Comparison of ENCODE assay signal across 21 cellular contexts in the genomic region with DNA sequence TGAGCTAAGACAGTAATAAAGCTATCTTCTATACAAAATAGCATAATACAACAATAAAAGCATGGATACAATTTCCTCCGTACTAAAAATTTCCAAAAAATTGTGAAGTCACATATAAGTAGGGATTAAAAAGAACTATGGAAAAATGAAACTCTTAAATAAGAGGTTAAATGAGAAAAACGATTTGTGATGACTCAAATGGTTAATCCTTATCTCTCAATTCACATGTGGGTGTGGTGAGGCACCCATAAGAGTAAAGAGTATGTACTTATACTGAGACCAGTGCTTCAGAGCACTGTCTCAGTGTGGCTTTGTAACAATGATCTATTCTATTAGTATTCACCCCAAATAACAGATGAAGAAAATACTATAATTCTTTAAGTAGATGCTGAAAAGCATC. TPM values are rescaled to one million over a fixed set of nuclear protein-coding genes. Genes with fewer than 3 reads are reported as not detected.
DNase-seq lines count a peak whose midpoint lies in the region; ATAC-seq and TF ChIP-seq lines count a peak whose summit lies in the region.
"Had no signal": no experiment of that assay in that cellular context is flagged by ENCODE, and none has a peak within 500 bp of the region (broad histone marks: within the 10 kb centered on the region; RNA-seq: fewer than 3 reads in every experiment).

No MANE protein-coding gene starts in this region.

- ATAC-seq in GM23338, result peak; percentile 20; the same call in 1 of the 3 replicates
- ATAC-seq in HG03432 (IDR thresholded peaks at IDR 0.05; ENCODE audit: unreplicated experiment), result peak; percentile 50
- ATAC-seq in activated T-helper 17 cell treated with anti-CD3 and anti-CD28 coated beads, Interleukin-2, amount 50 U/mL, for 72 hours (replicated peaks), result peak; percentile 71
- peak; percentile 88 for ATAC-seq in stimulated activated effector memory CD8-positive, alpha-beta T cell treated with anti-CD3 and anti-CD28 coated beads, Interleukin-12 subunit alpha, Interleukin-12 subunit beta, amount 100 ng/mL, for 72 hours
- no peak for ATAC-seq in HG03159 (IDR thresholded peaks at IDR 0.05; ENCODE audit: unreplicated experiment)
- ATAC-seq: effector memory CD8-positive, alpha-beta T cell; gastroesophageal sphincter had no signal

- H3K36me3 ChIP-seq in GM23338 (ENCODE audit: insufficient read depth), result peaks cover 10% of the 10 kb centered on the region; the same call in 1 of the 2 replicates
- H3K36me3 ChIP-seq: WERI-Rb-1 had no signal

- no peaks in the 10 kb centered on the region for H3K9me3 Mint-ChIP-seq in GM23338
- no peaks in the 10 kb centered on the region for H3K9me3 Mint-ChIP-seq in activated T-helper 17 cell treated with anti-CD3 and anti-CD28 coated beads, Interleukin-2, amount 50 U/mL, for 72 hours
- no peaks in the 10 kb centered on the region for H3K9me3 Mint-ChIP-seq in stimulated activated effector memory CD8-positive, alpha-beta T cell treated with anti-CD3 and anti-CD28 coated beads, Interleukin-12 subunit alpha, Interleukin-12 subunit beta, amount 100 ng/mL, for 72 hours
- H3K9me3 Mint-ChIP-seq: activated CD4-positive, alpha-beta memory T cell treated with anti-CD3 and anti-CD28 coated beads for 36 hours; effector memory CD8-positive, alpha-beta T cell had no signal

- H3F3A ChIP-seq in GM23338 (replicated peaks; ENCODE audit: low read depth), result no peaks in the 10 kb centered on the region

- H4K20me1 ChIP-seq in GM23338 (replicated peaks; ENCODE audit: insufficient read depth), result no peaks in the 10 kb centered on the region; the same call in 1 of the 2 replicates

- H3K27me3 Mint-ChIP-seq in GM23338 (ENCODE audit: insufficient read depth, low read depth, poor library complexity), result no peaks in the 10 kb centered on the region
- no peaks in the 10 kb centered on the region for H3K27me3 Mint-ChIP-seq in activated T-helper 17 cell treated with anti-CD3 and anti-CD28 coated beads, Interleukin-2, amount 50 U/mL, for 72 hours
- H3K27me3 Mint-ChIP-seq: effector memory CD8-positive, alpha-beta T cell had no signal

- H3K79me2 ChIP-seq in GM23338 (replicated peaks; ENCODE audit: insufficient read depth), result peaks cover 45% of the 10 kb centered on the region

- peaks cover 60% of the 10 kb centered on the region for H3K4me1 Mint-ChIP-seq in GM23338
- no peaks in the 10 kb centered on the region for H3K4me1 Mint-ChIP-seq in activated T-helper 17 cell treated with anti-CD3 and anti-CD28 coated beads, Interleukin-2, amount 50 U/mL, for 72 hours
- peaks cover 6% of the 10 kb centered on the region for H3K4me1 Mint-ChIP-seq in stimulated activated effector memory CD8-positive, alpha-beta T cell treated with anti-CD3 and anti-CD28 coated beads, Interleukin-12 subunit alpha, Interleukin-12 subunit beta, amount 100 ng/mL, for 72 hours

- H3K4me1 ChIP-seq in GM23338 (ENCODE audit: insufficient read depth), result peaks cover 65% of the 10 kb centered on the region

- peak overlapping the region; percentile 40 for H3K27ac ChIP-seq in GM23338 (ENCODE audit: low read depth)
- H3K27ac ChIP-seq: esophagus squamous epithelium, gastroesophageal sphincter, PC-9, WERI-Rb-1 had no signal

- TF ChIP-seq CTCF in GM23338 (conservative IDR thresholded peaks at IDR 0.05; ENCODE audit: low read depth in 2 of 2), result no peak

- no peaks in the 10 kb centered on the region for H3K9me2 ChIP-seq in GM23338 (ENCODE audit: insufficient read depth)

- no peaks in the 10 kb centered on the region for H3K27me3 ChIP-seq in GM23338 (ENCODE audit: insufficient read depth)
- H3K27me3 ChIP-seq: esophagus squamous epithelium, gastroesophageal sphincter had no signal

- no peak overlapping the region for H2AFZ ChIP-seq in GM23338
- H2AFZ ChIP-seq: PC-9 had no signal

- H3K4me3 Mint-ChIP-seq in GM23338, result no peak overlapping the region
- H3K4me3 Mint-ChIP-seq in activated T-helper 17 cell treated with anti-CD3 and anti-CD28 coated beads, Interleukin-2, amount 50 U/mL, for 72 hours, result no peak overlapping the region
- H3K4me3 Mint-ChIP-seq in stimulated activated effector memory CD8-positive, alpha-beta T cell treated with anti-CD3 and anti-CD28 coated beads, Interleukin-12 subunit alpha, Interleukin-12 subunit beta, amount 100 ng/mL, for 72 hours, result no peak overlapping the region
- H3K4me3 Mint-ChIP-seq: activated CD4-positive, alpha-beta memory T cell treated with anti-CD3 and anti-CD28 coated beads for 36 hours; effector memory CD8-positive, alpha-beta T cell had no signal

- peak overlapping the region; percentile 65; the same call in 1 of the 2 replicates for H3K27ac Mint-ChIP-seq in GM23338
- H3K27ac Mint-ChIP-seq in activated T-helper 17 cell treated with anti-CD3 and anti-CD28 coated beads, Interleukin-2, amount 50 U/mL, for 72 hours, result no peak overlapping the region
- no peak overlapping the region for H3K27ac Mint-ChIP-seq in stimulated activated effector memory CD8-positive, alpha-beta T cell treated with anti-CD3 and anti-CD28 coated beads, Interleukin-12 subunit alpha, Interleukin-12 subunit beta, amount 100 ng/mL, for 72 hours
- H3K27ac Mint-ChIP-seq: activated CD4-positive, alpha-beta memory T cell treated with anti-CD3 and anti-CD28 coated beads for 36 hours; effector memory CD8-positive, alpha-beta T cell had no signal

- peak overlapping the region; percentile 34 for H3K4me2 ChIP-seq in GM23338
- H3K4me2 ChIP-seq: PC-9 had no signal

- 0 out of 2 replicates have a peak overlapping the region, but pooled peaks have one; percentile 15 for H3K4me3 ChIP-seq in GM23338
- H3K4me3 ChIP-seq: esophagus squamous epithelium, gastroesophageal sphincter, PC-9 had no signal

- H3K36me3 Mint-ChIP-seq in GM23338 (ENCODE audit: low read depth), result peaks cover 16% of the 10 kb centered on the region; the same call in 2 of the 3 replicates
- H3K36me3 Mint-ChIP-seq in activated T-helper 17 cell treated with anti-CD3 and anti-CD28 coated beads, Interleukin-2, amount 50 U/mL, for 72 hours (ENCODE audit: low read depth), result no peaks in the 10 kb centered on the region
- H3K36me3 Mint-ChIP-seq in stimulated activated effector memory CD8-positive, alpha-beta T cell treated with anti-CD3 and anti-CD28 coated beads, Interleukin-12 subunit alpha, Interleukin-12 subunit beta, amount 100 ng/mL, for 72 hours, result no peaks in the 10 kb centered on the region
- H3K36me3 Mint-ChIP-seq: activated CD4-positive, alpha-beta memory T cell treated with anti-CD3 and anti-CD28 coated beads for 36 hours had no signal

- DNase-seq in GM23338 (ENCODE audit: low spot score), result no peak
- no peak for DNase-seq in stimulated activated effector memory CD8-positive, alpha-beta T cell treated with anti-CD3 and anti-CD28 coated beads, Interleukin-12 subunit alpha, Interleukin-12 subunit beta, amount 100 ng/mL, for 72 hours (ENCODE audit: low spot score in 2 of 2)
- no peak for DNase-seq in hypothalamus (lab: John Stamatoyannopoulos, UW)
- no peak for DNase-seq in NCI-H526 treated with DMSO at 0.1 percent for 48 hours (lab: John Stamatoyannopoulos, UW)
- DNase-seq: activated CD4-positive, alpha-beta memory T cell treated with anti-CD3 and anti-CD28 coated beads for 36 hours; activated T-cell treated with anti-CD3 and anti-CD28 coated beads for 4 hours; effector memory CD8-positive, alpha-beta T cell; esophagus squamous epithelium; GOT3; kidney; NCI-H1048; NCI-H2029 treated with DMSO at 0.1 percent for 48 hours; PC-9; SHP77 treated with DMSO at 0.1 percent for 48 hours; small intestine; stimulated activated naive CD4-positive, alpha-beta T cell; WERI-Rb-1 had no signal

TF ChIP-seq in GM23338, 12 proteins besides CTCF, POLR2A, EP300 and RAD21 (continues in another document):
- no peak for TF ChIP-seq STAT1 (IDR thresholded peaks at IDR 0.05; ENCODE audit: unreplicated experiment)

RNA-seq across cellular contexts. Expression of gene CCDC34, which starts 25.0 kb away (rescaled TPM):
- 7.4 and 10.1 TPM in 2 replicates for total RNA-seq in GM23338 (2014; rRNA removed; shearing (Covaris generic))
- 47.9 and 56.0 TPM in 2 replicates for polyA plus RNA-seq in GM23338 (2016; fragmentation: Nextera tagmentation; extraction: Ambion mirVana)
- total RNA-seq in activated T-helper 17 cell treated with anti-CD3 and anti-CD28 coated beads, Interleukin-2, amount 50 U/mL, for 72 hours, result 10 to 100 TPM in 1 of 2 donors, 1 to 10 TPM in 1; 9.8 to 19.1 TPM
